ENCODE assay signal across 13 cellular contexts in the genomic region with DNA sequence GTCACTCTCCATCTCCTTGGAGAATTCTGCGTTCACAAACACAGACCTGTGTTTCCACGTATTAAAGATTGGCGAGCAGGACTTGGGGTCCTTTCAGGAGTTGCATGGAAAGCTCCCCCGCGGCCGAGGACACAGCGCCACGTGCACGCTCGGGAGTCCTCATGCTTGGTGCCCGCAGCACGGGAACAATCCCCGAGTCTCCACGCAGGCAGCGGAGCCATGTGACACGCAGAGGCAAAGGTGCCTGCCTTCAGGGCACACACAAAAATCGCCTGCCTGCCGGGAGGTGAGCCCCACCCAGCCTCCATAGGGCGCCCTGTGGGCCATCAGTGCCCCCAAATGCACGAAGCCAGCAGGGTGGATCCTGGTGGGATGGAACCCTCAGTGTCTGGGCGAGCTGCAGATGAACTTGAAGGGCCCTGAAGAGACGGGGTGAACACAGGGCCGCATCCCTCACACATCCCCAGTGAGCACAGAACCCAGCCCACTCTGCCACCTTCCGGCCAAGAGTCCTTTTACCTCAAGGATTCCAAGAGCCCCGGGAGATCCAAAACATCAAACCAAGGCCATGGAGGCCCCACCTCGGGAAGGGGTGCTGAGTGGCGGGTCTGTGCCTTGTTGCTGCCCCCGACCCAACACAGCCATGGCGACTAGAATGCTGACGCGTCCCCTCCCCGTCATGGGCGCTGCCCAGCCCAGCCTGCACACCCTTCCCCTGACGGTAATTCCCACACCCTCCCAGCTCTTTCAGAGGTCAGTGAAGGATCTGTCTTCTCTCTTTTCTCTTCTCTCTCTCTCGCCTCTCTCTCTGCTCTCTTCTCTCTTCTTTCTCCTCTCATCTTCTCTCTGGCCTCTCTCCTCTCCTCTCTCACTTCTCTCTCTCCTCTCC. TPM values are rescaled to one million over a fixed set of nuclear protein-coding genes. Genes with fewer than 3 reads are reported as not detected.
DNase-seq lines count a peak whose midpoint lies in the region; ATAC-seq and TF ChIP-seq lines count a peak whose summit lies in the region.
"Had no signal": no experiment of that assay in that cellular context is flagged by ENCODE, and none has a peak within 500 bp of the region (broad histone marks: within the 10 kb centered on the region; RNA-seq: fewer than 3 reads in every experiment).

No MANE protein-coding gene starts in this region.

- H3K4me1 ChIP-seq in DND-41 (ENCODE audit: insufficient read depth, low read length) = no peaks in the 10 kb centered on the region
- H3K4me1 ChIP-seq in RWPE2 (ENCODE audit: insufficient read depth, poor library complexity, severe bottlenecking) = no peaks in the 10 kb centered on the region
- H3K4me1 ChIP-seq in lower lobe of right lung = no peaks in the 10 kb centered on the region

- H3K36me3 ChIP-seq in DND-41 (ENCODE audit: insufficient read depth, low read length) (no peaks in the 10 kb centered on the region), RWPE2 (ENCODE audit: low read depth) (no peaks in the 10 kb centered on the region), lower lobe of right lung (no peaks in the 10 kb centered on the region)

- no peaks in the 10 kb centered on the region for H3K9me3 ChIP-seq in DND-41 (ENCODE audit: insufficient read depth, low read length, severe bottlenecking)
- no peaks in the 10 kb centered on the region for H3K9me3 ChIP-seq in RWPE2 (ENCODE audit: severe bottlenecking)
- H3K9me3 ChIP-seq in lower lobe of right lung = no peaks in the 10 kb centered on the region

- H3K27me3 ChIP-seq in DND-41 (ENCODE audit: insufficient read depth, low read length, poor library complexity) (no peaks in the 10 kb centered on the region), RWPE2 (ENCODE audit: insufficient read depth, poor library complexity, severe bottlenecking) (no peaks in the 10 kb centered on the region), lower lobe of right lung (ENCODE audit: low read depth) (peaks cover 17% of the 10 kb centered on the region)

- peaks cover 11% of the 10 kb centered on the region; the same call in 1 of the 2 replicates for H4K20me1 ChIP-seq in DND-41 (ENCODE audit: insufficient read depth, low read length)

- H3K4me3 ChIP-seq in DND-41 (ENCODE audit: low read depth in 1 of 2, low read length in 2 of 2) (no peak overlapping the region), RWPE2 (ENCODE audit: severe bottlenecking) (no peak overlapping the region), lower lobe of right lung (no peak overlapping the region)
- H3K4me3 ChIP-seq: lung had no signal

- intact Hi-C loops in lower lobe of right lung (cut with DNase I) = no loop called here

- H3K9ac ChIP-seq in DND-41 (ENCODE audit: low read depth, low read length) = no peak overlapping the region

- H3K79me2 ChIP-seq in DND-41 (ENCODE audit: insufficient read depth, low read length) = no peaks in the 10 kb centered on the region

- no peak overlapping the region for H3K27ac ChIP-seq in 22Rv1
- H3K27ac ChIP-seq in DND-41 (ENCODE audit: low read length) = no peak overlapping the region
- H3K27ac ChIP-seq in RWPE2 (ENCODE audit: poor library complexity, severe bottlenecking) = no peak overlapping the region
- H3K27ac ChIP-seq in lower lobe of right lung = no peak overlapping the region

- H2AFZ ChIP-seq in DND-41 (ENCODE audit: low read depth, low read length) = no peak overlapping the region

- TF ChIP-seq CTCF in 22Rv1 (IDR thresholded peaks at IDR 0.05) = peak; percentile 25; the same call in 1 of the 2 replicates
- no peak for TF ChIP-seq CTCF in DND-41 (IDR thresholded peaks at IDR 0.05; ENCODE audit: borderline replicate concordance, extremely low read depth, low read length, poor library complexity, severe bottlenecking)
- no peak for TF ChIP-seq CTCF in RWPE2 (IDR thresholded peaks at IDR 0.05; ENCODE audit: poor library complexity, severe bottlenecking)
- no peak for TF ChIP-seq CTCF in lower lobe of right lung (IDR thresholded peaks at IDR 0.05)

- no peak overlapping the region for H3K4me2 ChIP-seq in DND-41 (ENCODE audit: insufficient read depth, low read length)

- DNase-seq in DND-41 (no peak), RWPE2 (ENCODE audit: low spot score) (peak; percentile 33), lower lobe of right lung (peak; percentile 42), pons (ENCODE audit: low spot score) (no peak), NCI-H510A treated with DMSO at 0.1 percent for 48 hours (lab: John Stamatoyannopoulos, UW) (no peak)
- DNase-seq: CD4-positive, alpha-beta memory T cell; NCI-H2081 treated with DMSO at 0.1 percent for 48 hours; SHP77 treated with DMSO at 0.1 percent for 48 hours; stimulated activated naive CD4-positive, alpha-beta T cell treated with Interleukin-2 at 50 U/mL for 16 hours had no signal

- ATAC-seq in DND-41 (ENCODE audit: insufficient read depth, low read depth) (peak; percentile 40; the same call in 1 of the 3 replicates), RWPE2 (ENCODE audit: low read depth) (peak; percentile 33; the same call in 1 of the 3 replicates), lower lobe of right lung (peak in 1 of 2 donors; percentile 16), GM21723 (IDR thresholded peaks at IDR 0.05; ENCODE audit: unreplicated experiment) (no peak), HG03280 (IDR thresholded peaks at IDR 0.05; ENCODE audit: unreplicated experiment) (no peak)

RNA-seq across cellular contexts. Expression of gene CFAP46, which starts 55.9 kb away (rescaled TPM):
- 9.0 TPM for total RNA-seq in lower lobe of right lung
- total RNA-seq: CD4-positive, alpha-beta memory T cell had no signal

Comparison
In these comparisons a context has a peak if more than half of its experiments do, and no peak if none do; other contexts are left out.
1. ATAC-seq: peak in DND-41 (single experiment) and RWPE2 (single experiment); none in GM21723 (single experiment) and HG03280 (single experiment).
2. DNase-seq: peak in RWPE2 (single experiment) and lower lobe of right lung (single experiment); none in DND-41 (single experiment), pons (single experiment) and NCI-H510A treated with DMSO at 0.1 percent for 48 hours (single experiment).